Comparison of ENCODE assay signal across 16 cellular contexts in the genomic region with DNA sequence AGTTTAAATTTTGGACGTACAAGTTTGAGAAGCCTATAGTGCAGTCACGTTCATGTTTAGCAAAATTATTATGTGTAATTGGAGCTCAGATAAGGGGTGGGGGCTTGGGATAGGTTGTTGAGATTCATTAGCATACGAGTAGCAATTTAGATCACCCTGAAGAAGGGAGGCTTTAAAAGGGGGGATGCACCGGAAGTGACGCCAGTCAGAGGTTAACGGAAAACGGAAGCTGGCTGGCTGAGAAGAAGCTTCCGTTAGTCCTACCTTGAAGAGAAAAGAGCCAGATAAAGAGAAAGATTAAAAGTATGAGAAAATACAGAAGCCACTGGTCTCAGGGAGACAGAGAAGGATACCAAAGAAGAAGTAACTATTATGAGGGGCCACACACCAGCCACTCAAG. TPM values are rescaled to one million over a fixed set of nuclear protein-coding genes. Genes with fewer than 3 reads are reported as not detected.
DNase-seq lines count a peak whose midpoint lies in the region; ATAC-seq and TF ChIP-seq lines count a peak whose summit lies in the region.
"Had no signal": no experiment of that assay in that cellular context is flagged by ENCODE, and none has a peak within 500 bp of the region (broad histone marks: within the 10 kb centered on the region; RNA-seq: fewer than 3 reads in every experiment).

No MANE protein-coding gene starts in this region.

- peaks cover 2% of the 10 kb centered on the region for H3K9me3 Mint-ChIP-seq in activated CD8-positive, alpha-beta T cell treated with anti-CD3 and anti-CD28 coated beads for 36 hours
- peaks cover 2% of the 10 kb centered on the region for H3K9me3 Mint-ChIP-seq in activated CD8-positive, alpha-beta T cell treated with anti-CD3 and anti-CD28 coated beads, Interleukin-2, amount 10 ng/mL, durations not matched to agents 7 days and 5 days (ENCODE audit: insufficient read depth)
- peaks cover 4% of the 10 kb centered on the region for H3K9me3 Mint-ChIP-seq in activated naive CD8-positive, alpha-beta T cell treated with anti-CD3 and anti-CD28 coated beads for 36 hours
- peaks cover 3% of the 10 kb centered on the region for H3K9me3 Mint-ChIP-seq in progenitor cell of endocrine pancreas (ENCODE audit: low read depth)

- no peaks in the 10 kb centered on the region for H3K9me3 ChIP-seq in aorta (ENCODE audit: control insufficient read depth, low read length)
- H3K9me3 ChIP-seq: suprapubic skin had no signal

- CTCF ChIA-PET in activated CD8-positive, alpha-beta T cell treated with anti-CD3 and anti-CD28 coated beads for 36 hours (lab: Charles Lee): no interaction called here
- CTCF ChIA-PET in activated CD8-positive, alpha-beta T cell treated with anti-CD3 and anti-CD28 coated beads, Interleukin-2, amount 10 ng/mL, durations not matched to agents 7 days and 5 days (lab: Charles Lee): no interaction called here

- H3K36me3 Mint-ChIP-seq in activated CD8-positive, alpha-beta T cell treated with anti-CD3 and anti-CD28 coated beads for 36 hours (ENCODE audit: low read depth): no peaks in the 10 kb centered on the region
- no peaks in the 10 kb centered on the region for H3K36me3 Mint-ChIP-seq in activated CD8-positive, alpha-beta T cell treated with anti-CD3 and anti-CD28 coated beads, Interleukin-2, amount 10 ng/mL, durations not matched to agents 7 days and 5 days (ENCODE audit: low read depth)
- no peaks in the 10 kb centered on the region for H3K36me3 Mint-ChIP-seq in activated naive CD8-positive, alpha-beta T cell treated with anti-CD3 and anti-CD28 coated beads for 36 hours
- no peaks in the 10 kb centered on the region for H3K36me3 Mint-ChIP-seq in progenitor cell of endocrine pancreas (ENCODE audit: insufficient read depth)

- peaks cover 4% of the 10 kb centered on the region for H3K27me3 Mint-ChIP-seq in activated CD8-positive, alpha-beta T cell treated with anti-CD3 and anti-CD28 coated beads for 36 hours
- peaks cover 9% of the 10 kb centered on the region for H3K27me3 Mint-ChIP-seq in activated CD8-positive, alpha-beta T cell treated with anti-CD3 and anti-CD28 coated beads, Interleukin-2, amount 10 ng/mL, durations not matched to agents 7 days and 5 days (ENCODE audit: low read depth)
- H3K27me3 Mint-ChIP-seq in activated naive CD8-positive, alpha-beta T cell treated with anti-CD3 and anti-CD28 coated beads for 36 hours: peaks cover 23% of the 10 kb centered on the region
- H3K27me3 Mint-ChIP-seq in progenitor cell of endocrine pancreas: peaks cover 38% of the 10 kb centered on the region

- no peak for DNase-seq in activated CD8-positive, alpha-beta T cell treated with anti-CD3 and anti-CD28 coated beads for 36 hours
- DNase-seq in activated CD8-positive, alpha-beta T cell treated with anti-CD3 and anti-CD28 coated beads, Interleukin-2, amount 10 ng/mL, durations not matched to agents 7 days and 5 days: no peak
- DNase-seq in NCI-H1930 (lab: John Stamatoyannopoulos, UW) (peak; percentile 66 to 76), progenitor cell of endocrine pancreas (ENCODE audit: low spot score, unreplicated experiment) (no peak), amygdala (lab: John Stamatoyannopoulos, UW) (no peak), aorta (no peak), dermis blood vessel endothelial cell (no peak)
- no peak for DNase-seq in activated naive CD8-positive, alpha-beta T cell treated with anti-CD3 and anti-CD28 coated beads for 36 hours
- DNase-seq: activated CD4-positive, CD25-positive, alpha-beta regulatory T cell; activated T-cell treated with anti-CD3 and anti-CD28 coated beads, Interleukin-2, amount 50 U/mL, for 24 hours; HCEC 1CT; small intestine had no signal

- H3K4me3 ChIP-seq in aorta (ENCODE audit: low read length in 2 of 2): no peak overlapping the region
- H3K4me3 ChIP-seq: lung had no signal

- H3K27ac ChIP-seq in aorta (ENCODE audit: low read depth in 1 of 2, low read length in 2 of 2): no peak overlapping the region
- H3K27ac ChIP-seq: SK-N-MC had no signal

- H3K4me1 Mint-ChIP-seq in activated CD8-positive, alpha-beta T cell treated with anti-CD3 and anti-CD28 coated beads for 36 hours (ENCODE audit: low read depth): peaks cover 2% of the 10 kb centered on the region
- H3K4me1 Mint-ChIP-seq in activated CD8-positive, alpha-beta T cell treated with anti-CD3 and anti-CD28 coated beads, Interleukin-2, amount 10 ng/mL, durations not matched to agents 7 days and 5 days (ENCODE audit: low read depth): peaks cover 25% of the 10 kb centered on the region
- peaks cover 6% of the 10 kb centered on the region for H3K4me1 Mint-ChIP-seq in activated naive CD8-positive, alpha-beta T cell treated with anti-CD3 and anti-CD28 coated beads for 36 hours
- H3K4me1 Mint-ChIP-seq in progenitor cell of endocrine pancreas (ENCODE audit: low read depth): peaks cover 7% of the 10 kb centered on the region

- H3K36me3 ChIP-seq in aorta (ENCODE audit: control insufficient read depth in 1 of 2, insufficient read depth in 2 of 2, low read length in 1 of 2): no peaks in the 10 kb centered on the region
- H3K36me3 ChIP-seq: suprapubic skin had no signal

- no peaks in the 10 kb centered on the region for H3K4me1 ChIP-seq in aorta (ENCODE audit: control insufficient read depth in 1 of 2, insufficient read depth in 2 of 2, low read length in 2 of 2)

- H3K27me3 ChIP-seq in aorta (ENCODE audit: control insufficient read depth in 1 of 2, insufficient read depth in 2 of 2, low read length in 1 of 2): no peaks in the 10 kb centered on the region
- H3K27me3 ChIP-seq: suprapubic skin had no signal

- WGBS in aorta, 2 donors: 86 to 91% methylated on average over 8 of the region's 8 CpGs

- TF ChIP-seq CTCF in activated CD8-positive, alpha-beta T cell treated with anti-CD3 and anti-CD28 coated beads for 36 hours (IDR thresholded peaks at IDR 0.05): no peak
- no peak for TF ChIP-seq CTCF in progenitor cell of endocrine pancreas (IDR thresholded peaks at IDR 0.05; ENCODE audit: unreplicated experiment)

- H3K4me3 Mint-ChIP-seq in activated CD8-positive, alpha-beta T cell treated with anti-CD3 and anti-CD28 coated beads for 36 hours: peak overlapping the region; percentile 6
- no peak overlapping the region for H3K4me3 Mint-ChIP-seq in activated CD8-positive, alpha-beta T cell treated with anti-CD3 and anti-CD28 coated beads, Interleukin-2, amount 10 ng/mL, durations not matched to agents 7 days and 5 days
- H3K4me3 Mint-ChIP-seq in activated naive CD8-positive, alpha-beta T cell treated with anti-CD3 and anti-CD28 coated beads for 36 hours: no peak overlapping the region
- H3K4me3 Mint-ChIP-seq in progenitor cell of endocrine pancreas (ENCODE audit: low read depth): no peak overlapping the region

- no peak for ATAC-seq in activated CD8-positive, alpha-beta T cell treated with anti-CD3 and anti-CD28 coated beads for 36 hours
- ATAC-seq in activated CD8-positive, alpha-beta T cell treated with anti-CD3 and anti-CD28 coated beads, Interleukin-2, amount 10 ng/mL, durations not matched to agents 7 days and 5 days: no peak
- ATAC-seq in aorta (ENCODE audit: low FRiP score): no peak

- H3K27ac Mint-ChIP-seq in activated CD8-positive, alpha-beta T cell treated with anti-CD3 and anti-CD28 coated beads for 36 hours: no peak overlapping the region
- H3K27ac Mint-ChIP-seq in activated CD8-positive, alpha-beta T cell treated with anti-CD3 and anti-CD28 coated beads, Interleukin-2, amount 10 ng/mL, durations not matched to agents 7 days and 5 days: no peak overlapping the region
- peak overlapping the region; percentile 38 for H3K27ac Mint-ChIP-seq in activated naive CD8-positive, alpha-beta T cell treated with anti-CD3 and anti-CD28 coated beads for 36 hours
- H3K27ac Mint-ChIP-seq in progenitor cell of endocrine pancreas: peak overlapping the region; percentile 22

- intact Hi-C loops in activated CD8-positive, alpha-beta T cell treated with anti-CD3 and anti-CD28 coated beads for 36 hours (cut with micrococcal nuclease): no loop called here
- intact Hi-C loops in aorta (cut with DNase I): no loop called here

- POLR2A ChIA-PET in activated CD8-positive, alpha-beta T cell treated with anti-CD3 and anti-CD28 coated beads for 36 hours (lab: Charles Lee): no interaction called here
- POLR2A ChIA-PET in activated CD8-positive, alpha-beta T cell treated with anti-CD3 and anti-CD28 coated beads, Interleukin-2, amount 10 ng/mL, durations not matched to agents 7 days and 5 days (lab: Charles Lee): no interaction called here

RNA-seq across cellular contexts. Expression of gene NXT2, which starts 1.1 kb away (rescaled TPM):
- total RNA-seq in activated CD8-positive, alpha-beta T cell treated with anti-CD3 and anti-CD28 coated beads for 36 hours: 10 to 100 TPM; 10.6 to 11.1 TPM
- total RNA-seq in activated CD8-positive, alpha-beta T cell treated with anti-CD3 and anti-CD28 coated beads, Interleukin-2, amount 10 ng/mL, durations not matched to agents 7 days and 5 days: 10 to 100 TPM; 12.6 to 13.1 TPM
- 10 to 100 TPM; 12.4 to 13.4 TPM for total RNA-seq in activated naive CD8-positive, alpha-beta T cell treated with anti-CD3 and anti-CD28 coated beads for 36 hours
- total RNA-seq in progenitor cell of endocrine pancreas (23.2 and 23.5 TPM in 2 replicates), aorta (1 to 10 TPM; 4.7 to 5.1 TPM), dermis blood vessel endothelial cell (8.5 and 9.8 TPM in 2 replicates)
- 10 to 100 TPM in 1 of 2 donors, 1 to 10 TPM in 1; 3.9 to 11.0 TPM for polyA plus RNA-seq in aorta

RNA-seq across cellular contexts. Expression of gene GUCY2F, which starts 53.7 kb away (rescaled TPM):
- total RNA-seq in activated CD8-positive, alpha-beta T cell treated with anti-CD3 and anti-CD28 coated beads for 36 hours: not detected
- total RNA-seq in activated CD8-positive, alpha-beta T cell treated with anti-CD3 and anti-CD28 coated beads, Interleukin-2, amount 10 ng/mL, durations not matched to agents 7 days and 5 days: not detected
- total RNA-seq in activated naive CD8-positive, alpha-beta T cell treated with anti-CD3 and anti-CD28 coated beads for 36 hours: not detected
- total RNA-seq in progenitor cell of endocrine pancreas: 0.07 and 0.10 TPM in 2 replicates
- total RNA-seq in aorta: under 1 TPM in 1 of 2 donors, not detected in 1; 0.09 TPM
- not detected for polyA plus RNA-seq in aorta
- under 0.01 TPM in 1 of 2 replicates, not detected in the other for total RNA-seq in dermis blood vessel endothelial cell
- total RNA-seq: lung, osteocyte, suprapubic skin had no signal
- polyA plus RNA-seq: small intestine had no signal

Comparison
In these comparisons a context has a peak if more than half of its experiments do, and no peak if none do; other contexts are left out.
1. DNase-seq: peak in NCI-H1930 (2 of 2); none in activated CD8-positive, alpha-beta T cell treated with anti-CD3 and anti-CD28 coated beads for 36 hours (single experiment), activated CD8-positive, alpha-beta T cell treated with anti-CD3 and anti-CD28 coated beads, Interleukin-2, amount 10 ng/mL, durations not matched to agents 7 days and 5 days (single experiment), activated naive CD8-positive, alpha-beta T cell treated with anti-CD3 and anti-CD28 coated beads for 36 hours (single experiment), progenitor cell of endocrine pancreas (single experiment), amygdala (0 of 56), aorta (0 of 2) and dermis blood vessel endothelial cell (single experiment).
2. H3K27ac Mint-ChIP-seq: peak in activated naive CD8-positive, alpha-beta T cell treated with anti-CD3 and anti-CD28 coated beads for 36 hours (single experiment) and progenitor cell of endocrine pancreas (single experiment); none in activated CD8-positive, alpha-beta T cell treated with anti-CD3 and anti-CD28 coated beads for 36 hours (single experiment) and activated CD8-positive, alpha-beta T cell treated with anti-CD3 and anti-CD28 coated beads, Interleukin-2, amount 10 ng/mL, durations not matched to agents 7 days and 5 days (single experiment).